ENCODE assay signal across 9 cellular contexts in genomic region chr3:149603126-149604074, GRCh38.
A peak's percentile ranks its signal among the peaks of the same experiment; 100 is the strongest.
DNase-seq lines count a peak whose midpoint lies in the region; ATAC-seq and TF ChIP-seq lines count a peak whose summit lies in the region.
"Had no signal": no experiment of that assay in that cellular context is flagged by ENCODE, and none has a peak within 500 bp of the region (broad histone marks: within the 10 kb centered on the region; RNA-seq: fewer than 3 reads in every experiment).

No MANE protein-coding gene starts in this region.

- peak; percentile 97 for DNase-seq in foreskin melanocyte
- no peak for DNase-seq in 8988T
- DNase-seq: kidney, NCI-H146 had no signal

- no peak for TF ChIP-seq CTCF in HEK293 (tag by site-specific recombination; IDR thresholded peaks at IDR 0.05)

- peak overlapping the region; percentile 77 for H3K27ac Mint-ChIP-seq in stimulated activated memory B cell treated with anti-CD40 and anti-IgM and Interleukin-4, amounts not matched to agents 10 μg/mL and 1 μg/mL and 100 μg/mL, for 72 hours

- CTCF ChIA-PET in HEK293 (lab: Yijun Ruan, JAX), result no interaction called here

- ATAC-seq in SK-N-SH treated with all-trans-retinoic acid at 6 μM for 48 hours (peak; percentile 81), HG03457 (IDR thresholded peaks at IDR 0.05; ENCODE audit: unreplicated experiment) (no peak), GM18517 (IDR thresholded peaks at IDR 0.05; ENCODE audit: unreplicated experiment) (no peak)
- ATAC-seq in stimulated activated memory B cell treated with anti-CD40 and anti-IgM and Interleukin-4, amounts not matched to agents 10 μg/mL and 1 μg/mL and 100 μg/mL, for 72 hours, result no peak

- H3K9me3 ChIP-seq in HEK293 (ENCODE audit: control insufficient read depth, insufficient read depth, low read depth, low read length), result no peaks in the 10 kb centered on the region

- no peaks in the 10 kb centered on the region for H3K36me3 Mint-ChIP-seq in stimulated activated memory B cell treated with anti-CD40 and anti-IgM and Interleukin-4, amounts not matched to agents 10 μg/mL and 1 μg/mL and 100 μg/mL, for 72 hours

- no peak overlapping the region for H3K4me3 ChIP-seq in HEK293 (ENCODE audit: low read depth, low read length)

- no peaks in the 10 kb centered on the region for H3K9me3 Mint-ChIP-seq in stimulated activated memory B cell treated with anti-CD40 and anti-IgM and Interleukin-4, amounts not matched to agents 10 μg/mL and 1 μg/mL and 100 μg/mL, for 72 hours

- H3K4me1 ChIP-seq in HEK293 (ENCODE audit: control insufficient read depth, insufficient read depth, low read length), result 0 out of 2 replicates have a peak, but pooled peaks cover 2% of the 10 kb centered on the region

- POLR2A ChIA-PET in HEK293 (lab: Yijun Ruan, JAX), result interaction anchor here (0.7 to 1.1 kb wide), 2 partner anchors 20 to 54 kb away, joined by 3 read pairs; partner anchors contain the start of gene WWTR1

- no peaks in the 10 kb centered on the region for H3K36me3 ChIP-seq in HEK293 (ENCODE audit: control insufficient read depth in 2 of 2, insufficient read depth in 1 of 2, low read length in 2 of 2)

- H3K4me3 Mint-ChIP-seq in stimulated activated memory B cell treated with anti-CD40 and anti-IgM and Interleukin-4, amounts not matched to agents 10 μg/mL and 1 μg/mL and 100 μg/mL, for 72 hours, result no peak overlapping the region

- no peaks in the 10 kb centered on the region for H3K27me3 Mint-ChIP-seq in stimulated activated memory B cell treated with anti-CD40 and anti-IgM and Interleukin-4, amounts not matched to agents 10 μg/mL and 1 μg/mL and 100 μg/mL, for 72 hours

- H3K27ac ChIP-seq in HEK293 (ENCODE audit: extremely low read depth, low read depth, low read length), result no peak overlapping the region

- H3K4me1 Mint-ChIP-seq in stimulated activated memory B cell treated with anti-CD40 and anti-IgM and Interleukin-4, amounts not matched to agents 10 μg/mL and 1 μg/mL and 100 μg/mL, for 72 hours, result peaks cover 20% of the 10 kb centered on the region

TF ChIP-seq in HEK293, 187 proteins besides CTCF, POLR2A, EP300 and RAD21 (continues in another document):
- TF ChIP-seq OSR2 (tag by site-specific recombination; IDR thresholded peaks at IDR 0.05), result no peak
- no peak for TF ChIP-seq KLF17 (tag by site-specific recombination; IDR thresholded peaks at IDR 0.05)
- TF ChIP-seq PRDM10 (tag by site-specific recombination; IDR thresholded peaks at IDR 0.05), result 0 out of 2 replicates have a peak, but pooled peaks have one; percentile 35
- TF ChIP-seq ZNF146 (tag by site-specific recombination; IDR thresholded peaks at IDR 0.05), result no peak
- TF ChIP-seq BCL11B (tag by site-specific recombination; IDR thresholded peaks at IDR 0.05; ENCODE audit: low read depth), result no peak
- TF ChIP-seq ZNF488 (tag by site-specific recombination; IDR thresholded peaks at IDR 0.05), result no peak

TF ChIP-seq in SK-N-SH treated with all-trans-retinoic acid at 6 μM for 48 hours, 23 proteins besides CTCF, POLR2A, EP300 and RAD21:
- TF ChIP-seq PATZ1 (CRISPR knock-in tag; IDR thresholded peaks at IDR 0.05; ENCODE audit: borderline replicate concordance), result peak; percentile 87; the same call in 1 of the 2 replicates
- 0 out of 2 replicates have a peak, but pooled peaks have one; percentile 10 for TF ChIP-seq TOX (CRISPR knock-in tag; IDR thresholded peaks at IDR 0.05; ENCODE audit: borderline replicate concordance)
- TF ChIP-seq RARB (CRISPR knock-in tag; IDR thresholded peaks at IDR 0.05), result no peak
- TF ChIP-seq ZNF70 (CRISPR knock-in tag; IDR thresholded peaks at IDR 0.05), result no peak
- peak; percentile 86 for TF ChIP-seq ISL1 (CRISPR knock-in tag; IDR thresholded peaks at IDR 0.05)
- TF ChIP-seq ZNF565 (CRISPR knock-in tag; conservative IDR thresholded peaks at IDR 0.05; ENCODE audit: low read depth), result no peak

Comparison
In these comparisons a context has a peak if more than half of its experiments do, and no peak if none do; other contexts are left out.
1. Of the 2 proteins assayed by ChIP-seq in both HEK293 and SK-N-SH treated with all-trans-retinoic acid at 6 μM for 48 hours: peak only in HEK293: none; only in SK-N-SH treated with all-trans-retinoic acid at 6 μM for 48 hours: PATZ1; in both: none; in neither: 1.